In the genomic region with DNA sequence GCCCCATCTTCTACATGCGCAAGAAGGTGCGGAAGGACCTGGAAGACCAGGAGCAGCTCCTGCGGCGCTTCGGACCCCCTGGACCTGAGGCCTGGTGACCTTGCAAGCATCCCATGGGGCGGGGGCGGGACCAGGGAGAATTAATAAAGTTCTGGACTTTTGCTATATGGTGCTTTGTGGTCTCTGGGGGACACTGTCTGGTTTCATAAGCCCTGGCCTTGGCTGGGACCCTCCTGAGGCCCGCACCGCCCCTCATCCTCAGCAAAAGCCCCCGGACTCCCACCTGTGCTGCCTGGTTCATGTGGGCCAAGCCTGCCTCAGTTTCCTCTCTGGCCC, we compare ENCODE assay signal across 25 cellular contexts. TPM values are rescaled to one million over a fixed set of nuclear protein-coding genes. Genes with fewer than 3 reads are reported as not detected.
"Had no signal": no experiment of that assay in that cellular context is flagged by ENCODE, and none has a peak within 500 bp of the region (broad histone marks: within the 10 kb centered on the region; RNA-seq: fewer than 3 reads in every experiment).

No MANE protein-coding gene starts in this region.

- H3K4me1 ChIP-seq: adrenal gland, breast epithelium, right lobe of liver had no signal

- H3K4me3 ChIP-seq: adrenal gland, breast epithelium, gastrocnemius medialis, left lung, ovary, right lobe of liver, smooth muscle cell, thoracic aorta, upper lobe of left lung had no signal

- ATAC-seq: esophagus mucosa, gastrocnemius medialis, left lung, right lobe of liver, T-helper 17 cell had no signal

- DNase-seq: activated CD4-positive, alpha-beta T cell treated with anti-CD3 and anti-CD28 coated beads for 1 hour; activated gamma-delta T cell; adrenal gland; cerebellar nuclear complex; cortex of kidney; gastrocnemius medialis; head of caudate nucleus; left lung; midbrain; ovary; right lobe of liver; stimulated activated CD4-positive, alpha-beta T cell treated with anti-CD3 and anti-CD28 coated beads, Interleukin-4, amount 100 ng/mL, for 24 hours; T-helper 17 cell had no signal

- H3K9me3 ChIP-seq: adrenal gland, breast epithelium, gastrocnemius medialis, left lung, ovary, right lobe of liver, thoracic aorta, upper lobe of left lung had no signal

- H3K27me3 ChIP-seq: ovary, right lobe of liver had no signal

- H3K36me3 ChIP-seq: adrenal gland, breast epithelium, gastrocnemius medialis, ovary, right lobe of liver, thoracic aorta, upper lobe of left lung had no signal

- H3K4me3 Mint-ChIP-seq: activated naive CD4-positive, alpha-beta T cell treated with anti-CD3 and anti-CD28 coated beads, Interleukin-2, amount 50 U/mL, for 24 hours had no signal

- H3K9me3 Mint-ChIP-seq: activated naive CD4-positive, alpha-beta T cell treated with anti-CD3 and anti-CD28 coated beads, Interleukin-2, amount 50 U/mL, for 24 hours; stimulated activated effector memory CD8-positive, alpha-beta T cell treated with anti-CD3 and anti-CD28 coated beads, Interleukin-12 subunit alpha, Interleukin-12 subunit beta, amount 100 ng/mL, for 72 hours had no signal

- H3K27ac ChIP-seq: adrenal gland, breast epithelium, gastrocnemius medialis, left lung, ovary, right lobe of liver, thoracic aorta, upper lobe of left lung, VCaP had no signal

- H3K27ac Mint-ChIP-seq: activated naive CD4-positive, alpha-beta T cell treated with anti-CD3 and anti-CD28 coated beads, Interleukin-2, amount 50 U/mL, for 24 hours; T-helper 17 cell had no signal

RNA-seq across cellular contexts. Expression of a gene that starts 0.9 kb away (rescaled TPM):
- total RNA-seq: kidney epithelial cell, lung microvascular endothelial cell, pulmonary artery endothelial cell, smooth muscle cell, thoracic aorta had no signal

RNA-seq across cellular contexts. Expression of a gene that starts 14.9 kb away (rescaled TPM):
- total RNA-seq: astrocyte, lung microvascular endothelial cell, pulmonary artery endothelial cell, smooth muscle cell had no signal

RNA-seq across cellular contexts. Expression of a gene that starts 52.4 kb away (rescaled TPM):
- total RNA-seq: astrocyte, thoracic aorta had no signal
